1 cellular context compared by ENCODE assay signal in genomic region chr19:46821512-46822359, GRCh38.
TF ChIP-seq lines count a peak whose summit lies in the region.

No MANE protein-coding gene starts in this region.

TF ChIP-seq in HepG2, 621 proteins besides CTCF, POLR2A, EP300 and RAD21 (continues in another document):
- TF ChIP-seq ZKSCAN5 (CRISPR knock-in tag; IDR thresholded peaks at IDR 0.05): no peak
- peak; percentile 44; the same call in 1 of the 2 replicates for TF ChIP-seq CSRNP1 (CRISPR knock-in tag; IDR thresholded peaks at IDR 0.05)
- TF ChIP-seq AHDC1 (CRISPR knock-in tag; IDR thresholded peaks at IDR 0.05; ENCODE audit: borderline replicate concordance): no peak
- TF ChIP-seq SIN3B (IDR thresholded peaks at IDR 0.05; ENCODE audit: low read length): no peak
- 0 out of 2 replicates have a peak, but pooled peaks have one; percentile 45 for TF ChIP-seq ZBTB7A (CRISPR knock-in tag; IDR thresholded peaks at IDR 0.05)
- no peak for TF ChIP-seq CSRNP2 (CRISPR knock-in tag; conservative IDR thresholded peaks at IDR 0.05; ENCODE audit: low read depth)
- TF ChIP-seq SALL1 (CRISPR knock-in tag; IDR thresholded peaks at IDR 0.05): peak; percentile 53; the same call in 1 of the 2 replicates
- 0 out of 2 replicates have a peak, but pooled peaks have one; percentile 61 for TF ChIP-seq ZSCAN25 (CRISPR knock-in tag; IDR thresholded peaks at IDR 0.05)
- peak; percentile 22; the same call in 1 of the 2 replicates for TF ChIP-seq PAXIP1 (CRISPR knock-in tag; conservative IDR thresholded peaks at IDR 0.05)
- TF ChIP-seq ZSCAN9 (CRISPR knock-in tag; IDR thresholded peaks at IDR 0.05; ENCODE audit: borderline replicate concordance): no peak
- TF ChIP-seq GABPB1 (CRISPR knock-in tag; IDR thresholded peaks at IDR 0.05): peak; percentile 62
- TF ChIP-seq ZNF607 (CRISPR knock-in tag; IDR thresholded peaks at IDR 0.05; ENCODE audit: borderline replicate concordance): 0 out of 2 replicates have a peak, but pooled peaks have one; percentile 54
- 0 out of 2 replicates have a peak, but pooled peaks have one; percentile 61 for TF ChIP-seq ZNF713 (CRISPR knock-in tag; IDR thresholded peaks at IDR 0.05)
- TF ChIP-seq SKI (IDR thresholded peaks at IDR 0.05; ENCODE audit: partially characterized antibody): no peak
- peak; percentile 33; the same call in 1 of the 2 replicates for TF ChIP-seq KDM2A (CRISPR knock-in tag; IDR thresholded peaks at IDR 0.05; ENCODE audit: borderline replicate concordance, low read depth)
- TF ChIP-seq ZNF564 (CRISPR knock-in tag; IDR thresholded peaks at IDR 0.05): peak; percentile 53; the same call in 1 of the 2 replicates
- TF ChIP-seq PPARG (CRISPR knock-in tag; conservative IDR thresholded peaks at IDR 0.05): peak; percentile 45; the same call in 1 of the 2 replicates
- 0 out of 2 replicates have a peak, but pooled peaks have one; percentile 39 for TF ChIP-seq PAX8 (CRISPR knock-in tag; IDR thresholded peaks at IDR 0.05; ENCODE audit: borderline replicate concordance)
- no peak for TF ChIP-seq NKX3-1 (CRISPR knock-in tag; IDR thresholded peaks at IDR 0.05)
- 0 out of 2 replicates have a peak, but pooled peaks have one; percentile 49 for TF ChIP-seq SNAPC2 (CRISPR knock-in tag; IDR thresholded peaks at IDR 0.05)
- TF ChIP-seq SOX5 (CRISPR knock-in tag; IDR thresholded peaks at IDR 0.05; ENCODE audit: borderline replicate concordance): 0 out of 2 replicates have a peak, but pooled peaks have one; percentile 11
- TF ChIP-seq TFAP4 (IDR thresholded peaks at IDR 0.05; ENCODE audit: borderline replicate concordance, low read depth): peak; percentile 47; the same call in 1 of the 2 replicates
- no peak for TF ChIP-seq SYNCRIP (IDR thresholded peaks at IDR 0.05; ENCODE audit: insufficient read depth, low read depth, low read length)
- no peak for TF ChIP-seq PLRG1 (conservative IDR thresholded peaks at IDR 0.05)
- no peak for TF ChIP-seq DPF2 (CRISPR knock-in tag; IDR thresholded peaks at IDR 0.05; ENCODE audit: borderline replicate concordance, low read depth)
- TF ChIP-seq YEATS4 (CRISPR knock-in tag; IDR thresholded peaks at IDR 0.05; ENCODE audit: borderline replicate concordance): peak; percentile 74
- no peak for TF ChIP-seq KAT2B (IDR thresholded peaks at IDR 0.05; ENCODE audit: borderline replicate concordance, low read depth, low read length)
- peak; percentile 70 for TF ChIP-seq THAP9 (CRISPR knock-in tag; IDR thresholded peaks at IDR 0.05; ENCODE audit: borderline replicate concordance)
- TF ChIP-seq ZNF543 (CRISPR knock-in tag; IDR thresholded peaks at IDR 0.05): no peak
- TF ChIP-seq HDAC1 (CRISPR knock-in tag; IDR thresholded peaks at IDR 0.05): peak; percentile 23; the same call in 1 of the 2 replicates
- 0 out of 2 replicates have a peak, but pooled peaks have one; percentile 29 for TF ChIP-seq PCBP1 (IDR thresholded peaks at IDR 0.05; ENCODE audit: borderline replicate concordance, low read depth, low read length)
- no peak for TF ChIP-seq ZNF317 (CRISPR knock-in tag; IDR thresholded peaks at IDR 0.05)
- no peak for TF ChIP-seq ZFP36L1 (CRISPR knock-in tag; IDR thresholded peaks at IDR 0.05)
- TF ChIP-seq YY1 (IDR thresholded peaks at IDR 0.05; ENCODE audit: insufficient read depth, insufficient replicate concordance, low read depth, low read length): peak; percentile 44
- TF ChIP-seq ZNF567 (CRISPR knock-in tag; IDR thresholded peaks at IDR 0.05; ENCODE audit: borderline replicate concordance): 0 out of 2 replicates have a peak, but pooled peaks have one; percentile 3
- TF ChIP-seq NAIF1 (CRISPR knock-in tag; IDR thresholded peaks at IDR 0.05; ENCODE audit: borderline replicate concordance): no peak
- peak; percentile 71 for TF ChIP-seq POLR2AphosphoS5 (IDR thresholded peaks at IDR 0.05; ENCODE audit: low read depth, low read length)
- TF ChIP-seq ZFP91 (CRISPR knock-in tag; IDR thresholded peaks at IDR 0.05; ENCODE audit: borderline replicate concordance): peak; percentile 39; the same call in 1 of the 2 replicates
- TF ChIP-seq ZNF121 (CRISPR knock-in tag; IDR thresholded peaks at IDR 0.05): no peak
- TF ChIP-seq DRAP1 (CRISPR knock-in tag; IDR thresholded peaks at IDR 0.05): peak; percentile 95
- peak; percentile 45 for TF ChIP-seq TAF1 (CRISPR knock-in tag; IDR thresholded peaks at IDR 0.05)
- TF ChIP-seq BCL3 (CRISPR knock-in tag; IDR thresholded peaks at IDR 0.05): 0 out of 2 replicates have a peak, but pooled peaks have one; percentile 15
